Comparison of ENCODE assay signal across 10 cellular contexts in genomic region chr15:78915341-78916087, GRCh38. TPM values are rescaled to one million over a fixed set of nuclear protein-coding genes. Genes with fewer than 3 reads are reported as not detected.
DNase-seq lines count a peak whose midpoint lies in the region; ATAC-seq and TF ChIP-seq lines count a peak whose summit lies in the region.
"Had no signal": no experiment of that assay in that cellular context is flagged by ENCODE, and none has a peak within 500 bp of the region (broad histone marks: within the 10 kb centered on the region; RNA-seq: fewer than 3 reads in every experiment).

No MANE protein-coding gene starts in this region.

- TF ChIP-seq CTCF in psoas muscle (IDR thresholded peaks at IDR 0.05), result no peak

- intact Hi-C loops in Right ventricle myocardium superior (cut with DNase I), result loop anchor here (10.0 kb wide), 2 partner anchors 59 to 89 kb away; no protein-coding TSS in a partner anchor
- intact Hi-C loops in psoas muscle (cut with DNase I), result loop anchor here in 1 of 2 donors (10.0 kb wide), 1 partner anchor 269 kb away; no protein-coding TSS in a partner anchor
- intact Hi-C loops in activated T-helper 1 cell treated with anti-CD3 and anti-CD28 coated beads, Interleukin-12 subunit alpha, Interleukin-12 subunit beta, Interleukin-2, Interleukin-4 antibody, amounts not matched to agents 30 ng/mL and 10 ng/mL and 1 ng/mL, durations not matched to agents 14 hours and 24 hours and 36 hours (cut with micrococcal nuclease), result no loop called here

- H3K27me3 Mint-ChIP-seq in activated naive CD4-positive, alpha-beta T cell treated with anti-CD3 and anti-CD28 coated beads, Interleukin-2, amount 10 ng/mL, durations not matched to agents 7 days and 5 days, result no peaks in the 10 kb centered on the region
- H3K27me3 Mint-ChIP-seq in activated T-helper 1 cell treated with anti-CD3 and anti-CD28 coated beads, Interleukin-12 subunit alpha, Interleukin-12 subunit beta, Interleukin-2, Interleukin-4 antibody, amounts not matched to agents 30 ng/mL and 10 ng/mL and 1 ng/mL, durations not matched to agents 14 hours and 24 hours and 36 hours (ENCODE audit: insufficient read depth), result no peaks in the 10 kb centered on the region
- H3K27me3 Mint-ChIP-seq: T-cell had no signal

- H3K4me1 ChIP-seq in psoas muscle, result no peaks in the 10 kb centered on the region

- no peak overlapping the region for H3K4me3 ChIP-seq in psoas muscle

- CTCF ChIA-PET in activated naive CD4-positive, alpha-beta T cell treated with anti-CD3 and anti-CD28 coated beads, Interleukin-2, amount 10 ng/mL, durations not matched to agents 7 days and 5 days (lab: Charles Lee), result interaction anchor here (1.0 to 1.7 kb wide), 3 partner anchors 9 to 91 kb away, joined by 3 to 6 read pairs (median 3); no protein-coding TSS in a partner anchor

- ATAC-seq in Right ventricle myocardium superior (ENCODE audit: poor library complexity) (peak; percentile 66), psoas muscle (peak; percentile 42 to 72 (median 57)), GM18868 (IDR thresholded peaks at IDR 0.05; ENCODE audit: unreplicated experiment) (no peak)

- no peak overlapping the region for H3K27ac Mint-ChIP-seq in activated naive CD4-positive, alpha-beta T cell treated with anti-CD3 and anti-CD28 coated beads, Interleukin-2, amount 10 ng/mL, durations not matched to agents 7 days and 5 days
- no peak overlapping the region for H3K27ac Mint-ChIP-seq in activated T-helper 1 cell treated with anti-CD3 and anti-CD28 coated beads, Interleukin-12 subunit alpha, Interleukin-12 subunit beta, Interleukin-2, Interleukin-4 antibody, amounts not matched to agents 30 ng/mL and 10 ng/mL and 1 ng/mL, durations not matched to agents 14 hours and 24 hours and 36 hours

- H3K4me3 Mint-ChIP-seq in activated naive CD4-positive, alpha-beta T cell treated with anti-CD3 and anti-CD28 coated beads, Interleukin-2, amount 10 ng/mL, durations not matched to agents 7 days and 5 days, result no peak overlapping the region
- H3K4me3 Mint-ChIP-seq in activated T-helper 1 cell treated with anti-CD3 and anti-CD28 coated beads, Interleukin-12 subunit alpha, Interleukin-12 subunit beta, Interleukin-2, Interleukin-4 antibody, amounts not matched to agents 30 ng/mL and 10 ng/mL and 1 ng/mL, durations not matched to agents 14 hours and 24 hours and 36 hours, result no peak overlapping the region
- H3K4me3 Mint-ChIP-seq: T-cell had no signal

- 68 to 80% (median 73%) methylated on average over 12 of the region's 12 CpGs for WGBS in psoas muscle, 3 donors

- no peaks in the 10 kb centered on the region for H3K9me3 ChIP-seq in psoas muscle

- no peak overlapping the region for H3K27ac ChIP-seq in psoas muscle

- peaks cover 19% of the 10 kb centered on the region for H3K4me1 Mint-ChIP-seq in activated naive CD4-positive, alpha-beta T cell treated with anti-CD3 and anti-CD28 coated beads, Interleukin-2, amount 10 ng/mL, durations not matched to agents 7 days and 5 days
- H3K4me1 Mint-ChIP-seq in activated T-helper 1 cell treated with anti-CD3 and anti-CD28 coated beads, Interleukin-12 subunit alpha, Interleukin-12 subunit beta, Interleukin-2, Interleukin-4 antibody, amounts not matched to agents 30 ng/mL and 10 ng/mL and 1 ng/mL, durations not matched to agents 14 hours and 24 hours and 36 hours (ENCODE audit: low read depth), result peaks cover 30% of the 10 kb centered on the region

- no peaks in the 10 kb centered on the region for H3K9me3 Mint-ChIP-seq in activated naive CD4-positive, alpha-beta T cell treated with anti-CD3 and anti-CD28 coated beads, Interleukin-2, amount 10 ng/mL, durations not matched to agents 7 days and 5 days
- no peaks in the 10 kb centered on the region for H3K9me3 Mint-ChIP-seq in activated T-helper 1 cell treated with anti-CD3 and anti-CD28 coated beads, Interleukin-12 subunit alpha, Interleukin-12 subunit beta, Interleukin-2, Interleukin-4 antibody, amounts not matched to agents 30 ng/mL and 10 ng/mL and 1 ng/mL, durations not matched to agents 14 hours and 24 hours and 36 hours
- H3K9me3 Mint-ChIP-seq: T-cell had no signal

- H3K36me3 ChIP-seq in psoas muscle (ENCODE audit: insufficient read depth in 1 of 2, low read depth in 1 of 2), result peaks cover 2 to 67% of the 10 kb centered on the region in 2 donors

- H3K27me3 ChIP-seq in psoas muscle (ENCODE audit: insufficient read depth in 3 of 3, low read length in 2 of 3), result no peaks in the 10 kb centered on the region

- peak; percentile 47 for DNase-seq in GM03348 (ENCODE audit: low spot score)
- peak; percentile 93 for DNase-seq in SIG-M5 treated with dmso at 0.1 percent for 504 hours (lab: John Stamatoyannopoulos, UW; ENCODE audit: unreplicated experiment)
- peak; percentile 77 for DNase-seq in Right ventricle myocardium superior
- DNase-seq in psoas muscle, result peak in 1 of 2 donors; percentile 64
- no peak for DNase-seq in activated naive CD4-positive, alpha-beta T cell treated with anti-CD3 and anti-CD28 coated beads, Interleukin-2, amount 10 ng/mL, durations not matched to agents 7 days and 5 days
- no peak for DNase-seq in NCI-H1105 (lab: John Stamatoyannopoulos, UW)
- DNase-seq in activated T-helper 1 cell treated with anti-CD3 and anti-CD28 coated beads, Interleukin-12 subunit alpha, Interleukin-12 subunit beta, Interleukin-2, Interleukin-4 antibody, amounts not matched to agents 30 ng/mL and 10 ng/mL and 1 ng/mL, durations not matched to agents 14 hours and 24 hours and 36 hours (ENCODE audit: low spot score), result no peak
- DNase-seq: GOT3 had no signal

- H3K36me3 Mint-ChIP-seq in activated naive CD4-positive, alpha-beta T cell treated with anti-CD3 and anti-CD28 coated beads, Interleukin-2, amount 10 ng/mL, durations not matched to agents 7 days and 5 days, result peaks cover 46% of the 10 kb centered on the region
- peaks cover 30% of the 10 kb centered on the region for H3K36me3 Mint-ChIP-seq in activated T-helper 1 cell treated with anti-CD3 and anti-CD28 coated beads, Interleukin-12 subunit alpha, Interleukin-12 subunit beta, Interleukin-2, Interleukin-4 antibody, amounts not matched to agents 30 ng/mL and 10 ng/mL and 1 ng/mL, durations not matched to agents 14 hours and 24 hours and 36 hours (ENCODE audit: low read depth)

RNA-seq across cellular contexts. Expression of gene CTSH, which starts 29.3 kb away (rescaled TPM):
- 68.4 TPM for total RNA-seq in Right ventricle myocardium superior
- 10 to 100 TPM; 16.0 to 38.1 (median 28.0) TPM for total RNA-seq in psoas muscle
- polyA plus RNA-seq in psoas muscle, result 10 to 100 TPM; 27.3 to 52.6 (median 29.7) TPM
- total RNA-seq in activated T-helper 1 cell treated with anti-CD3 and anti-CD28 coated beads, Interleukin-12 subunit alpha, Interleukin-12 subunit beta, Interleukin-2, Interleukin-4 antibody, amounts not matched to agents 30 ng/mL and 10 ng/mL and 1 ng/mL, durations not matched to agents 14 hours and 24 hours and 36 hours, result 50.9 and 57.3 TPM in 2 replicates

RNA-seq across cellular contexts. Expression of gene MORF4L1, which starts 42.8 kb away (rescaled TPM):
- total RNA-seq in Right ventricle myocardium superior (330 TPM), psoas muscle (100 to 1,000 TPM; 262 to 357 (median 341) TPM)
- 100 to 1,000 TPM; 288 to 679 (median 327) TPM for polyA plus RNA-seq in psoas muscle
- 270 and 271 TPM in 2 replicates for total RNA-seq in activated T-helper 1 cell treated with anti-CD3 and anti-CD28 coated beads, Interleukin-12 subunit alpha, Interleukin-12 subunit beta, Interleukin-2, Interleukin-4 antibody, amounts not matched to agents 30 ng/mL and 10 ng/mL and 1 ng/mL, durations not matched to agents 14 hours and 24 hours and 36 hours

Comparison
In these comparisons a context has a peak if more than half of its experiments do, and no peak if none do; other contexts are left out.
1. DNase-seq: peak in GM03348 (single experiment), SIG-M5 treated with dmso at 0.1 percent for 504 hours (single experiment) and Right ventricle myocardium superior (single experiment); none in activated naive CD4-positive, alpha-beta T cell treated with anti-CD3 and anti-CD28 coated beads, Interleukin-2, amount 10 ng/mL, durations not matched to agents 7 days and 5 days (single experiment), NCI-H1105 (single experiment) and activated T-helper 1 cell treated with anti-CD3 and anti-CD28 coated beads, Interleukin-12 subunit alpha, Interleukin-12 subunit beta, Interleukin-2, Interleukin-4 antibody, amounts not matched to agents 30 ng/mL and 10 ng/mL and 1 ng/mL, durations not matched to agents 14 hours and 24 hours and 36 hours (single experiment).